Comparison of ENCODE assay signal across 8 cellular contexts in the genomic region with DNA sequence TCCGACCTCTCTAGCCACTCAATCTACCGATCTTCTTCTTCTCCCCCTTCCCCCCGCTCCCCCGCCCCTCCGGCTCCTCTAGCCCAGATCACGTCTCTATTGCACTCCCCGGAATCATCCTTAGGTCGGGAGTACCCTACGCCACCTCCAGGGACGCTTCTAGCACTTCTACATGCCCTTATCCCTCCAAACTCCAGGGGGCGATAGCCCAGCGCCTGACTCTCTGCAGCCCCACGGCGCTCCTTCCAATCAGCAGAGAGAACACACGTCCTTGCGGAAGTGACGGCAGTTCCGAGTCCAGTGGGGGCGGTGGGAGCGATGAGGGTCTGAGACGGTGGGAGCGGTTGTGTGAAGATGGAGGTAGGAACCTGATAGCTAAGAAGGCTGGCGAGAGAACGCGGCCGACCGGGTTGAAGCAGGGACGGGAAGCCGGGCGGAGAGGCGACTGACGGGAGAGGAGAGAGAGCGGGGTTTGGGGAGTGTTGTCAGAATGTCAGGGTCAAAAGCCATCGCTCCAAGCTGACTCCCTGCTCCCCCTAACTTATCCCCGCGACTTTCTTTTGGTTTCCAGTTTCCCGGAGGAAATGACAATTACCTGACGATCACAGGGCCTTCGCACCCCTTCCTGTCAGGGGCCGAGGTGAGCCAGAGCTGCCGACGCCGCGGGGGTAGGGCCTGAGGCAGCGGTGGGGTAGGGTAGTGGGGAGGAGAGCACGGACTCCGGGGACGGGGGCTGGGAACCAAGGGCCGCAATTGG. TPM values are rescaled to one million over a fixed set of nuclear protein-coding genes. Genes with fewer than 3 reads are reported as not detected.
DNase-seq lines count a peak whose midpoint lies in the region; ATAC-seq and TF ChIP-seq lines count a peak whose summit lies in the region.

A gene (minus strand): TSS at position 35 of the 757 bp plus-strand sequence. CDS start 87 bp downstream, outside the sequence.
A gene (plus strand): TSS at position 271 of the 757 bp plus-strand sequence. CDS start 84 bp downstream, at position 355.

- H3K27ac ChIP-seq in GM23248, result peak within 1 kb of the TSS; percentile 72

- no peaks in the 10 kb centered on the region for H3K9me3 ChIP-seq in GM23248 (ENCODE audit: low read depth)

- H3K79me2 ChIP-seq in GM23248 (ENCODE audit: insufficient read depth), result peaks cover 82% of the 10 kb centered on the region

- H3K27me3 Mint-ChIP-seq in nephron (ENCODE audit: low read depth), result no peaks in the 10 kb centered on the region
- no peaks in the 10 kb centered on the region for H3K27me3 Mint-ChIP-seq in stimulated activated naive CD8-positive, alpha-beta T cell treated with anti-CD3 and anti-CD28 coated beads, Interleukin-15, amount 100 ng/mL, for 72 hours

- no peaks in the 10 kb centered on the region for H4K20me1 ChIP-seq in GM23248 (ENCODE audit: insufficient read depth)

- peak within 1 kb of the TSS; percentile 75 to 92 (median 89) for H3K27ac Mint-ChIP-seq in nephron
- peak within 1 kb of the TSS; percentile 98 to 99 for H3K27ac Mint-ChIP-seq in stimulated activated naive CD8-positive, alpha-beta T cell treated with anti-CD3 and anti-CD28 coated beads, Interleukin-15, amount 100 ng/mL, for 72 hours

- H3K36me3 ChIP-seq in GM23248 (ENCODE audit: low read depth), result peaks cover 8% of the 10 kb centered on the region

- no peaks in the 10 kb centered on the region for H3K9me2 ChIP-seq in GM23248 (ENCODE audit: insufficient read depth)

- H3K4me3 ChIP-seq in GM23248 (peak within 1 kb of the TSS; percentile 90), fibroblast of pulmonary artery (replicated peaks; ENCODE audit: low read depth, low read length) (peak within 1 kb of the TSS; percentile 99)

- ATAC-seq in stimulated activated naive CD8-positive, alpha-beta T cell treated with anti-CD3 and anti-CD28 coated beads, Interleukin-15, amount 100 ng/mL, for 72 hours, result peak; percentile 99

- H3K9ac ChIP-seq in GM23248, result peak within 1 kb of the TSS; percentile 94

- 1% methylated on average over 41 to 49 of the region's 49 CpGs for WGBS in GM23248 (ENCODE audit: low coverage in 1 of 2, low lambda C conversion rate in 2 of 2, missing lambda C conversion rate in 2 of 2), 2 experiments

- peaks cover 12% of the 10 kb centered on the region for H3K4me1 Mint-ChIP-seq in nephron
- peaks cover 25% of the 10 kb centered on the region for H3K4me1 Mint-ChIP-seq in stimulated activated naive CD8-positive, alpha-beta T cell treated with anti-CD3 and anti-CD28 coated beads, Interleukin-15, amount 100 ng/mL, for 72 hours

- peak within 1 kb of the TSS; percentile 95 to 98 (median 98) for H3K4me3 Mint-ChIP-seq in nephron
- peak within 1 kb of the TSS; percentile 95 to 97 for H3K4me3 Mint-ChIP-seq in stimulated activated naive CD8-positive, alpha-beta T cell treated with anti-CD3 and anti-CD28 coated beads, Interleukin-15, amount 100 ng/mL, for 72 hours

- peaks cover 30% of the 10 kb centered on the region for H3K36me3 Mint-ChIP-seq in nephron (ENCODE audit: low read depth)

- H3K27me3 ChIP-seq in GM23248 (replicated peaks; ENCODE audit: insufficient read depth), result no peaks in the 10 kb centered on the region

- H3F3A ChIP-seq in GM23248 (ENCODE audit: insufficient read depth), result no peaks in the 10 kb centered on the region

- peaks cover 17% of the 10 kb centered on the region for H3K4me1 ChIP-seq in GM23248 (ENCODE audit: insufficient read depth)

- peak within 1 kb of the TSS; percentile 80 for H2AFZ ChIP-seq in GM23248

- H3K9me3 Mint-ChIP-seq in nephron, result no peaks in the 10 kb centered on the region
- no peaks in the 10 kb centered on the region for H3K9me3 Mint-ChIP-seq in stimulated activated naive CD8-positive, alpha-beta T cell treated with anti-CD3 and anti-CD28 coated beads, Interleukin-15, amount 100 ng/mL, for 72 hours

- TF ChIP-seq CTCF in fibroblast of pulmonary artery (IDR thresholded peaks at IDR 0.05; ENCODE audit: low read length, missing control alignments), result peak; percentile 99
- peak; percentile 95 to 97 (median 97) for TF ChIP-seq CTCF in nephron (IDR thresholded peaks at IDR 0.05; ENCODE audit: unreplicated experiment in 3 of 3)

- in situ Hi-C loops in GM23248 (cut with MboI), result no loop called here

- peak within 1 kb of the TSS; percentile 86 for H3K4me2 ChIP-seq in GM23248 (ENCODE audit: unreplicated experiment)

- DNase-seq in EL (peak; percentile 99), GM23248 (peak; percentile 99), LHCN-M2 (ENCODE audit: low read depth) (peak; percentile 98), RPMI8226 (peak; percentile 94), fibroblast of pulmonary artery (ENCODE audit: low read depth) (peak; percentile 99)
- DNase-seq in activated T-helper 9 cell treated with anti-CD3 and anti-CD28 coated beads, Interleukin-2, amount 50 U/mL, for 16 hours (ENCODE audit: low read depth), result peak; percentile 92
- DNase-seq in stimulated activated naive CD8-positive, alpha-beta T cell treated with anti-CD3 and anti-CD28 coated beads, Interleukin-15, amount 100 ng/mL, for 72 hours, result peak; percentile 96 to 98

RNA-seq across cellular contexts. Expression of the first gene that starts in this region (rescaled TPM):
- 21.1 and 31.6 TPM in 2 replicates for total RNA-seq in GM23248 (2014; rRNA removed; shearing (Covaris generic))
- polyA plus RNA-seq in GM23248 (2016; fragmentation: Nextera tagmentation; extraction: Ambion mirVana), result 14.7 and 15.6 TPM in 2 replicates
- 36.5 and 39.9 TPM in 2 replicates for total RNA-seq in LHCN-M2 (2014; rRNA removed)
- 15.5 TPM for polyA plus RNA-seq in LHCN-M2 (2012)

RNA-seq across cellular contexts. Expression of the second gene that starts in this region (rescaled TPM):
- total RNA-seq in GM23248 (2014; rRNA removed; shearing (Covaris generic)), result 23.6 and 27.2 TPM in 2 replicates
- polyA plus RNA-seq in GM23248 (2016; fragmentation: Nextera tagmentation; extraction: Ambion mirVana), result 74.2 TPM in 2 replicates
- total RNA-seq in LHCN-M2 (2014; rRNA removed), result 30.7 and 44.7 TPM in 2 replicates
- 69.9 TPM for polyA plus RNA-seq in LHCN-M2 (2012)

Comparison
In these comparisons a context has a peak if more than half of its experiments do, and no peak if none do; other contexts are left out.
1. Peak in every context shown above with its lines: DNase-seq, ATAC-seq, H3K4me3 ChIP-seq and H3K27ac ChIP-seq.